ENCODE assay signal across 8 cellular contexts in genomic region chr19:4064551-4065260, GRCh38. TPM values are rescaled to one million over a fixed set of nuclear protein-coding genes. Genes with fewer than 3 reads are reported as not detected.
DNase-seq lines count a peak whose midpoint lies in the region; ATAC-seq, FAIRE-seq and TF ChIP-seq lines count a peak whose summit lies in the region.

No MANE protein-coding gene starts in this region.

- TF ChIP-seq RAD21 in SK-N-SH (IDR thresholded peaks at IDR 0.05; ENCODE audit: low read length), result no peak

- peak overlapping the region; percentile 84 for H3K9ac ChIP-seq in SK-N-SH
- peak overlapping the region; percentile 60 to 77 for H3K9ac ChIP-seq in kidney (ENCODE audit: low read length in 2 of 2)

- no peak for TF ChIP-seq POLR2A in spleen (IDR thresholded peaks at IDR 0.05)

- H3K9me2 ChIP-seq in GM23338 (ENCODE audit: insufficient read depth) (no peaks in the 10 kb centered on the region), SK-N-SH (no peaks in the 10 kb centered on the region)

- intact Hi-C loops in kidney (cut with DNase I) (no loop called here), spleen (cut with DNase I; ENCODE audit: low total_unique reads) (loop anchor here (10.0 kb wide), 2 partner anchors 50 to 60 kb away; partner anchors contain the start of gene PIAS4)

- 0% methylated on average over 4 of the region's 56 CpGs for WGBS in SK-N-SH (ENCODE audit: low lambda C conversion rate)
- 1 to 2% (median 1%) methylated on average over 7 to 56 of the region's 56 CpGs for WGBS in spleen, 5 donors

- H2AFZ ChIP-seq in GM23338 (no peak overlapping the region), SK-N-SH (ENCODE audit: low read depth) (no peak overlapping the region)

- peak overlapping the region; percentile 51 to 94 (median 73) for H3K4me3 Mint-ChIP-seq in CD4-positive, CD25-positive, alpha-beta regulatory T cell
- peak overlapping the region; percentile 86; the same call in 2 of the 3 replicates for H3K4me3 Mint-ChIP-seq in GM23338

- no peaks in the 10 kb centered on the region for H3K27me3 Mint-ChIP-seq in CD4-positive, CD25-positive, alpha-beta regulatory T cell
- peaks cover 24% of the 10 kb centered on the region for H3K27me3 Mint-ChIP-seq in GM23338 (ENCODE audit: insufficient read depth, low read depth, poor library complexity)

- no peak overlapping the region for H3K4me3 ChIP-seq in CD4-positive, CD25-positive, alpha-beta regulatory T cell (ENCODE audit: low read depth, low read length)
- H3K4me3 ChIP-seq in GM23338 (peak overlapping the region; percentile 84), SK-N-SH (ENCODE audit: low read depth in 2 of 2, low read length in 1 of 2) (peak overlapping the region; percentile 72 to 81), cardiac fibroblast (replicated peaks in 1 of 2; ENCODE audit: low read depth in 2 of 2, low read length in 2 of 2) (peak overlapping the region; percentile 72 to 79), kidney (ENCODE audit: low read length in 2 of 2) (peak overlapping the region; percentile 64 to 69), spleen (peak overlapping the region; percentile 33 to 99 (median 93))

- TF ChIP-seq CTCF in GM23338 (conservative IDR thresholded peaks at IDR 0.05; ENCODE audit: low read depth in 2 of 2) (no peak), SK-N-SH (IDR thresholded peaks at IDR 0.05) (no peak), cardiac fibroblast (IDR thresholded peaks at IDR 0.05; ENCODE audit: low read depth, low read length) (no peak), kidney (IDR thresholded peaks at IDR 0.05; ENCODE audit: borderline replicate concordance, extremely low read depth, insufficient read depth) (no peak), spleen (IDR thresholded peaks at IDR 0.05 in 8 of 11, conservative IDR thresholded peaks at IDR 0.05 in 3 of 11) (peak in 1 of 11 experiments; percentile 18), GM13976 (IDR thresholded peaks at IDR 0.05; ENCODE audit: borderline replicate concordance, control extremely low read depth, extremely low read depth, insufficient read depth, missing control alignments) (no peak)

- POLR2A ChIA-PET in SK-N-SH (lab: Yijun Ruan, JAX), result no interaction called here

- peaks cover 10 to 55% (median 11%) of the 10 kb centered on the region in 4 donors for H3K4me1 Mint-ChIP-seq in CD4-positive, CD25-positive, alpha-beta regulatory T cell
- peaks cover 13% of the 10 kb centered on the region for H3K4me1 Mint-ChIP-seq in GM23338

- H3K36me3 ChIP-seq in CD4-positive, CD25-positive, alpha-beta regulatory T cell (ENCODE audit: control insufficient read depth, insufficient read depth, low read length), result peaks cover 8% of the 10 kb centered on the region
- H3K36me3 ChIP-seq in GM23338 (ENCODE audit: insufficient read depth) (no peaks in the 10 kb centered on the region), SK-N-SH (replicated peaks in 1 of 2; ENCODE audit: control insufficient read depth in 1 of 2, insufficient read depth in 2 of 2, low read length in 1 of 2) (peaks cover 3 to 13% of the 10 kb centered on the region in 2 experiments), kidney (ENCODE audit: control insufficient read depth in 1 of 2, insufficient read depth in 2 of 2, low read length in 2 of 2) (no peaks in the 10 kb centered on the region), spleen (peaks cover 0 to 24% (median 0%) of the 10 kb centered on the region in 6 donors)

- no peak for ATAC-seq in CD4-positive, CD25-positive, alpha-beta regulatory T cell (ENCODE audit: low read depth in 2 of 2)
- ATAC-seq in GM23338 (no peak), GM21381 (IDR thresholded peaks at IDR 0.05; ENCODE audit: unreplicated experiment) (no peak)

- H3K9me3 ChIP-seq in CD4-positive, CD25-positive, alpha-beta regulatory T cell (ENCODE audit: control insufficient read depth in 2 of 2, low read length in 2 of 2), result no peaks in the 10 kb centered on the region
- H3K9me3 ChIP-seq in SK-N-SH (no peaks in the 10 kb centered on the region), kidney (ENCODE audit: control insufficient read depth in 1 of 2, low read length in 2 of 2) (no peaks in the 10 kb centered on the region), spleen (no peaks in the 10 kb centered on the region)

- peak; percentile 51 to 60 (median 52) for DNase-seq in CD4-positive, CD25-positive, alpha-beta regulatory T cell
- DNase-seq in GM23338 (ENCODE audit: low spot score), result peak; percentile 59
- DNase-seq in SK-N-SH, result peak; percentile 86
- peak in 1 of 2 donors; percentile 43 for DNase-seq in cardiac fibroblast (ENCODE audit: low read depth in 2 of 2)
- peak; percentile 91 for DNase-seq in kidney
- peak; percentile 93 for DNase-seq in spleen
- no peak for DNase-seq in GM13976 (ENCODE audit: low spot score)

- peaks cover 75% of the 10 kb centered on the region for H3K4me1 ChIP-seq in CD4-positive, CD25-positive, alpha-beta regulatory T cell (ENCODE audit: control insufficient read depth, insufficient read depth, low read length, poor library complexity, severe bottlenecking)
- H3K4me1 ChIP-seq in GM23338 (ENCODE audit: insufficient read depth), result peaks cover 26% of the 10 kb centered on the region
- peaks cover 0 to 16% of the 10 kb centered on the region in 2 experiments; a peak in 2 of 4 replicates for H3K4me1 ChIP-seq in SK-N-SH (ENCODE audit: control insufficient read depth in 1 of 2, insufficient read depth in 2 of 2, low read depth in 1 of 2, low read length in 1 of 2)
- H3K4me1 ChIP-seq in kidney (ENCODE audit: control insufficient read depth in 1 of 2, insufficient read depth in 1 of 2, low read depth in 1 of 2, low read length in 2 of 2), result peaks cover 27 to 37% of the 10 kb centered on the region in 2 donors
- peaks cover 54 to 77% (median 71%) of the 10 kb centered on the region in 6 donors for H3K4me1 ChIP-seq in spleen

- H3K79me2 ChIP-seq in GM23338 (replicated peaks; ENCODE audit: insufficient read depth), result peaks cover 53% of the 10 kb centered on the region
- H3K79me2 ChIP-seq in SK-N-SH (ENCODE audit: insufficient read depth), result peaks cover 57% of the 10 kb centered on the region

- no peaks in the 10 kb centered on the region for H3K27me3 ChIP-seq in CD4-positive, CD25-positive, alpha-beta regulatory T cell (ENCODE audit: control insufficient read depth, insufficient read depth, low read length)
- H3K27me3 ChIP-seq in GM23338 (ENCODE audit: insufficient read depth) (peaks cover 29% of the 10 kb centered on the region), SK-N-SH (ENCODE audit: insufficient read depth) (no peaks in the 10 kb centered on the region), spleen (replicated peaks in 1 of 7) (no peaks in the 10 kb centered on the region)

- FAIRE-seq in kidney (lab: Jason Lieb, UNC), result no peak

- peaks cover 33% of the 10 kb centered on the region for H4K20me1 ChIP-seq in GM23338 (replicated peaks; ENCODE audit: insufficient read depth)
- H4K20me1 ChIP-seq in SK-N-SH (ENCODE audit: insufficient read depth), result peaks cover 53% of the 10 kb centered on the region

- CTCF ChIA-PET in SK-N-SH (lab: Yijun Ruan, JAX), result interaction anchor here (1.0 kb wide), 1 partner anchor 79 kb away, joined by 3 read pairs; the partner anchor contains the start of gene EEF2

- H3K36me3 Mint-ChIP-seq in CD4-positive, CD25-positive, alpha-beta regulatory T cell, result no peaks in the 10 kb centered on the region
- peaks cover 3% of the 10 kb centered on the region; the same call in 1 of the 3 replicates for H3K36me3 Mint-ChIP-seq in GM23338 (ENCODE audit: low read depth)

- H3K4me2 ChIP-seq in GM23338, result peak overlapping the region; percentile 94
- H3K4me2 ChIP-seq in SK-N-SH, result peak overlapping the region; percentile 100

- TF ChIP-seq EP300 in SK-N-SH (IDR thresholded peaks at IDR 0.05; ENCODE audit: borderline replicate concordance in 1 of 2, low read depth in 1 of 2, low read length in 1 of 2), result no peak

- H3K9me3 Mint-ChIP-seq in CD4-positive, CD25-positive, alpha-beta regulatory T cell, result peaks cover 0 to 3% (median 0%) of the 10 kb centered on the region in 7 donors
- no peaks in the 10 kb centered on the region; the same call in 2 of the 3 replicates for H3K9me3 Mint-ChIP-seq in GM23338

- in situ Hi-C loops in GM13976 (cut with MboI; ENCODE audit: low sequenced_read_pairs, unreplicated experiment), result no loop called here

- H3K27ac ChIP-seq in CD4-positive, CD25-positive, alpha-beta regulatory T cell (ENCODE audit: insufficient read depth, low read length, poor library complexity, severe bottlenecking), result peak overlapping the region; percentile 83
- H3K27ac ChIP-seq in GM23338 (ENCODE audit: low read depth) (0 out of 2 replicates have a peak overlapping the region, but pooled peaks have one; percentile 19), SK-N-SH (ENCODE audit: low read depth in 2 of 2, low read length in 1 of 2) (peak overlapping the region; percentile 59 to 85), kidney (ENCODE audit: low read depth in 2 of 2, low read length in 2 of 2) (peak overlapping the region; percentile 95 to 96), spleen (peak overlapping the region; percentile 43 to 99 (median 98))

- no peak overlapping the region for H3K27ac Mint-ChIP-seq in CD4-positive, CD25-positive, alpha-beta regulatory T cell
- H3K27ac Mint-ChIP-seq in GM23338, result no peak overlapping the region

- H3F3A ChIP-seq in GM23338 (replicated peaks; ENCODE audit: low read depth) (peaks cover 16% of the 10 kb centered on the region), SK-N-SH (replicated peaks; ENCODE audit: insufficient read depth) (peaks cover 4% of the 10 kb centered on the region)

RNA-seq across cellular contexts. Expression of gene ZBTB7A, which starts 2.0 kb away (rescaled TPM):
- 50.5 TPM for total RNA-seq in CD4-positive, CD25-positive, alpha-beta regulatory T cell
- 10 to 100 TPM; 19.6 to 30.4 (median 23.7) TPM for polyA plus RNA-seq in CD4-positive, CD25-positive, alpha-beta regulatory T cell
- 28.5 and 35.0 TPM in 2 replicates for total RNA-seq in GM23338 (2014; rRNA removed; shearing (Covaris generic))
- polyA plus RNA-seq in GM23338 (2016; fragmentation: Nextera tagmentation; extraction: Ambion mirVana), result 9.5 and 11.1 TPM in 2 replicates
- polyA plus RNA-seq in SK-N-SH (2012; rRNA removed), result 5.6 and 7.4 TPM in 2 replicates
- 2.8 and 5.8 TPM in 2 replicates for polyA plus RNA-seq in SK-N-SH (2012; cell fraction: cytosol; rRNA removed)
- 17.7 and 19.8 TPM in 2 replicates for polyA plus RNA-seq in SK-N-SH (2012; cell fraction: nucleus; rRNA removed)
- 53.2 TPM for total RNA-seq in kidney
- 8.9 TPM for polyA plus RNA-seq in kidney (ENCODE audit: insufficient read depth, low read depth, low replicate concordance)
- total RNA-seq in spleen, result 10 to 100 TPM; 43.0 to 68.1 (median 53.7) TPM
- polyA plus RNA-seq in spleen, result 10 to 100 TPM in 1 of 3 donors, 1 to 10 TPM in 2; 4.0 to 15.2 (median 4.2) TPM

RNA-seq across cellular contexts. Expression of gene PIAS4, which starts 57.2 kb away (rescaled TPM):
- total RNA-seq in CD4-positive, CD25-positive, alpha-beta regulatory T cell, result 25.4 TPM
- 10 to 100 TPM in 1 of 4 donors, 1 to 10 TPM in 3; 4.1 to 10.4 (median 4.4) TPM for polyA plus RNA-seq in CD4-positive, CD25-positive, alpha-beta regulatory T cell
- total RNA-seq in GM23338 (2014; rRNA removed; shearing (Covaris generic)), result 34.1 and 48.4 TPM in 2 replicates
- polyA plus RNA-seq in GM23338 (2016; fragmentation: Nextera tagmentation; extraction: Ambion mirVana) (17.0 and 20.0 TPM in 2 replicates), SK-N-SH (2012; rRNA removed) (7.7 and 14.1 TPM in 2 replicates), kidney (ENCODE audit: insufficient read depth, low read depth, low replicate concordance) (9.8 TPM), spleen (10 to 100 TPM in 1 of 3 donors, 1 to 10 TPM in 2; 6.2 to 13.9 (median 6.4) TPM)
- 4.8 and 7.9 TPM in 2 replicates for polyA plus RNA-seq in SK-N-SH (2012; cell fraction: cytosol; rRNA removed)
- polyA plus RNA-seq in SK-N-SH (2012; cell fraction: nucleus; rRNA removed), result 17.7 and 23.8 TPM in 2 replicates
- total RNA-seq in kidney (25.0 TPM), spleen (10 to 100 TPM; 16.4 to 30.5 (median 29.0) TPM)

RNA-seq across cellular contexts. Expression of gene MAP2K2, which starts 59.2 kb away (rescaled TPM):
- total RNA-seq in CD4-positive, CD25-positive, alpha-beta regulatory T cell, result 98.2 TPM
- 10 to 100 TPM; 38.5 to 70.2 (median 56.6) TPM for polyA plus RNA-seq in CD4-positive, CD25-positive, alpha-beta regulatory T cell
- total RNA-seq in GM23338 (2014; rRNA removed; shearing (Covaris generic)), result 140 and 151 TPM in 2 replicates
- 99.7 and 108 TPM in 2 replicates for polyA plus RNA-seq in GM23338 (2016; fragmentation: Nextera tagmentation; extraction: Ambion mirVana)
- polyA plus RNA-seq in SK-N-SH (2012; rRNA removed), result 67.2 and 114 TPM in 2 replicates
- 55.7 and 82.6 TPM in 2 replicates for polyA plus RNA-seq in SK-N-SH (2012; cell fraction: cytosol; rRNA removed)
- polyA plus RNA-seq in SK-N-SH (2012; cell fraction: nucleus; rRNA removed), result 156 and 227 TPM in 2 replicates
- total RNA-seq in kidney, result 105 TPM
- 138 TPM for polyA plus RNA-seq in kidney (ENCODE audit: insufficient read depth, low read depth, low replicate concordance)
- 100 to 1,000 TPM in 5 of 7 donors, 10 to 100 TPM in 2; 95.3 to 131 (median 101) TPM for total RNA-seq in spleen
- 100 to 1,000 TPM; 117 to 165 (median 160) TPM for polyA plus RNA-seq in spleen

Comparison
In these comparisons a context has a peak if more than half of its experiments do, and no peak if none do; other contexts are left out.
1. H3K27ac ChIP-seq: peak in every context shown above with its lines; median percentile 98 in spleen; 96 in kidney; 83 in CD4-positive, CD25-positive, alpha-beta regulatory T cell; 72 in SK-N-SH; 19 in GM23338.